ENCODE assay signal across 24 cellular contexts in the genomic region with DNA sequence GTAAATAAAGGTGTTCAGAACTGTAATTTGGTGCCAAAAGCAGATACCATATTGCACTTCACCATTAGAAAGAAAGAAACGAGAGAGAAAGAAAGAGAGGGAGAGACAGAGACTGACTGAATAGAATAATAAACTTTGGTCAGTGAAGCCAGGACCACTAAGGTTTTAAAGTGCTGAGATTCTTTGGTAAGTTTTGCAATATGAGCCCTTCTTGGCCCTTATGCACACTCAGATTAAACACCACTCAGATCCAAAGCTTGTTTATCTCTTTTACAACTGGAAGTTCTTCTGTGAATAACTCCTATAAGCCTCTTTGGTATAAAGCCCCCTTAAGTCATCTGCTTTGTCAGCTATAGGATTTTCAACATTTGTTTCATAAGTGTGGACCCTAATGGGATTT. TPM values are rescaled to one million over a fixed set of nuclear protein-coding genes. Genes with fewer than 3 reads are reported as not detected.
"Had no signal": no experiment of that assay in that cellular context is flagged by ENCODE, and none has a peak within 500 bp of the region (broad histone marks: within the 10 kb centered on the region; RNA-seq: fewer than 3 reads in every experiment).

No MANE protein-coding gene starts in this region.

- ATAC-seq: body of pancreas; stimulated activated naive CD8-positive, alpha-beta T cell treated with anti-CD3 and anti-CD28 coated beads, Interleukin-15, amount 100 ng/mL, for 72 hours had no signal

- H3K9me3 ChIP-seq: body of pancreas, colonic mucosa, heart right ventricle, suprapubic skin, transverse colon, uterus had no signal

- H3K36me3 ChIP-seq: colonic mucosa, heart right ventricle, suprapubic skin, transverse colon, uterus, WERI-Rb-1 had no signal

- H3K27ac ChIP-seq: body of pancreas, colonic mucosa, skin epidermis, suprapubic skin, WERI-Rb-1 had no signal

- H3K27me3 ChIP-seq: body of pancreas, colonic mucosa, heart right ventricle, suprapubic skin, transverse colon, uterus had no signal

- DNase-seq: activated CD4-positive, alpha-beta T cell treated with anti-CD3 and anti-CD28 coated beads for 1 hour; activated CD8-positive, alpha-beta memory T cell treated with anti-CD3 and anti-CD28 coated beads for 24 hours; activated CD8-positive, alpha-beta memory T cell treated with anti-CD3 and anti-CD28 coated beads, Interleukin-2, amount 50 U/mL, for 48 hours; amygdala; body of pancreas; central memory CD4-positive, alpha-beta T cell; colonic mucosa; immature natural killer cell; midbrain; nephron progenitor cell; nucleus accumbens; stimulated activated CD4-positive, alpha-beta T cell treated with anti-CD3 and anti-CD28 coated beads, Interleukin-15, amount 100 ng/mL, for 24 hours; stimulated activated CD4-positive, alpha-beta T cell treated with anti-CD3 and anti-CD28 coated beads, Interleukin-2, amount 100 ng/mL, for 48 hours; stimulated activated naive CD8-positive, alpha-beta T cell treated with anti-CD3 and anti-CD28 coated beads, Interleukin-15, amount 100 ng/mL, for 72 hours; SW 1271; transverse colon; WERI-Rb-1 had no signal

- H3K4me1 ChIP-seq: colonic mucosa, transverse colon, uterus had no signal

- H3K4me3 ChIP-seq: body of pancreas, colonic mucosa, heart right ventricle, lung, skin epidermis, suprapubic skin, transverse colon, uterus had no signal

RNA-seq across cellular contexts. Expression of gene PID1, which starts 40.9 kb away (rescaled TPM):
- total RNA-seq: activated T-helper 1 cell treated with anti-CD3 and anti-CD28 coated beads, Interleukin-12 subunit alpha, Interleukin-12 subunit beta, Interleukin-2, Interleukin-4 antibody, amounts not matched to agents 30 ng/mL and 10 ng/mL and 1 ng/mL, durations not matched to agents 14 hours and 24 hours and 36 hours; T-helper 2 cell treated with Interferon-gamma antibody and Interleukin-4, amounts not matched to agents 100 ng/mL and 5 ng/mL, for 36 hours had no signal
